In genomic region chr3:46861293-46861995, GRCh38 we compare ENCODE assay signal across 18 cellular contexts. TPM values are rescaled to one million over a fixed set of nuclear protein-coding genes. Genes with fewer than 3 reads are reported as not detected.
DNase-seq lines count a peak whose midpoint lies in the region; ATAC-seq and TF ChIP-seq lines count a peak whose summit lies in the region.
"Had no signal": no experiment of that assay in that cellular context is flagged by ENCODE, and none has a peak within 500 bp of the region (broad histone marks: within the 10 kb centered on the region; RNA-seq: fewer than 3 reads in every experiment).

No MANE protein-coding gene starts in this region.

- intact Hi-C loops in Right ventricle myocardium inferior (cut with DNase I) = no loop called here

- no peaks in the 10 kb centered on the region for H3K79me2 ChIP-seq in osteoblast (ENCODE audit: insufficient read depth, low read length)
- H3K79me2 ChIP-seq: hepatocyte had no signal

- no peak overlapping the region for H3K4me2 ChIP-seq in osteoblast (ENCODE audit: insufficient read depth, low read length)
- H3K4me2 ChIP-seq: hepatocyte had no signal

- no peaks in the 10 kb centered on the region for H4K20me1 ChIP-seq in osteoblast (ENCODE audit: insufficient read depth, low read length)

- peak; percentile 72 for DNase-seq in Right ventricle myocardium inferior (ENCODE audit: missing footprints)
- DNase-seq in right atrium auricular region (ENCODE audit: low spot score) = no peak
- DNase-seq in cardiac muscle cell (ENCODE audit: low read depth in 1 of 2, low spot score in 1 of 2) = peak in 1 of 2 donors; percentile 93
- peak; percentile 22 for DNase-seq in osteoblast (ENCODE audit: insufficient read length, low spot score, missing footprints)
- no peak for DNase-seq in NOMO-1 treated with dmso at 0.1 percent for 144 hours (lab: John Stamatoyannopoulos, UW; ENCODE audit: unreplicated experiment)
- no peak for DNase-seq in amygdala (lab: John Stamatoyannopoulos, UW)
- no peak for DNase-seq in NCI-H774 (lab: John Stamatoyannopoulos, UW)
- DNase-seq: activated CD4-positive, alpha-beta T cell treated with anti-CD3 and anti-CD28 coated beads, Interleukin-2, amount 50 U/mL, for 48 hours; activated T-cell treated with anti-CD3 and anti-CD28 coated beads, Interleukin-2, amount 50 U/mL, for 48 hours; DND-41; islet precursor cell; NCI-H1417 treated with DMSO at 0.1 percent for 48 hours; NCI-H2171 treated with DMSO at 0.1 percent for 48 hours; stimulated activated naive CD8-positive, alpha-beta T cell treated with anti-CD3 and anti-CD28 coated beads, Interleukin-15, Interleukin-2, amounts not matched to agents 100 U/mL and 50 U/mL, for 24 hours had no signal

- H3K27ac ChIP-seq in right atrium auricular region (peak overlapping the region in 1 of 2 donors; percentile 20), cardiac muscle cell (peak overlapping the region; percentile 100), osteoblast (ENCODE audit: low read depth, low read length) (no peak overlapping the region)
- H3K27ac ChIP-seq: hepatocyte had no signal

- no peaks in the 10 kb centered on the region for H3K9me3 ChIP-seq in right atrium auricular region
- H3K9me3 ChIP-seq in cardiac muscle cell (ENCODE audit: low read depth) = no peaks in the 10 kb centered on the region
- H3K9me3 ChIP-seq in osteoblast (ENCODE audit: low read depth, low read length) = no peaks in the 10 kb centered on the region

- H3K27me3 ChIP-seq in right atrium auricular region (no peaks in the 10 kb centered on the region), cardiac muscle cell (no peaks in the 10 kb centered on the region), osteoblast (ENCODE audit: insufficient read depth, low read length) (peaks cover 13% of the 10 kb centered on the region)
- H3K27me3 ChIP-seq: hepatocyte had no signal

- no peaks in the 10 kb centered on the region for H3K36me3 ChIP-seq in right atrium auricular region
- peaks cover 33% of the 10 kb centered on the region for H3K36me3 ChIP-seq in cardiac muscle cell
- no peaks in the 10 kb centered on the region for H3K36me3 ChIP-seq in osteoblast (ENCODE audit: insufficient read depth, low read length)

- H2AFZ ChIP-seq in osteoblast (ENCODE audit: low read length) = no peak overlapping the region
- H2AFZ ChIP-seq: hepatocyte had no signal

- H3K4me1 ChIP-seq in right atrium auricular region = peaks cover 0 to 28% of the 10 kb centered on the region in 2 donors
- H3K4me1 ChIP-seq in cardiac muscle cell (ENCODE audit: low read depth) = peaks cover 60% of the 10 kb centered on the region
- no peaks in the 10 kb centered on the region for H3K4me1 ChIP-seq in osteoblast (ENCODE audit: insufficient read depth, low read length)

- TF ChIP-seq CTCF in right atrium auricular region (IDR thresholded peaks at IDR 0.05) (no peak), cardiac muscle cell (IDR thresholded peaks at IDR 0.05; ENCODE audit: low read depth, low read length) (no peak), osteoblast (IDR thresholded peaks at IDR 0.05; ENCODE audit: extremely low read depth, low read depth, low read length) (no peak)

- H3K4me3 ChIP-seq in right atrium auricular region = peak overlapping the region in 1 of 2 donors; percentile 11
- peak overlapping the region; percentile 62 for H3K4me3 ChIP-seq in cardiac muscle cell
- H3K4me3 ChIP-seq in osteoblast (ENCODE audit: insufficient read depth, low read length) = no peak overlapping the region
- H3K4me3 ChIP-seq: hepatocyte had no signal

- ATAC-seq in Right ventricle myocardium inferior (peak; percentile 29), HG03095 (IDR thresholded peaks at IDR 0.05; ENCODE audit: unreplicated experiment) (no peak)
- ATAC-seq: stimulated activated naive CD8-positive, alpha-beta T cell treated with anti-CD3 and anti-CD28 coated beads, Interleukin-15, Interleukin-2, amounts not matched to agents 100 U/mL and 50 U/mL, for 24 hours had no signal

RNA-seq across cellular contexts. Expression of gene MYL3, which starts 1.8 kb away (rescaled TPM):
- total RNA-seq in Right ventricle myocardium inferior (11,437 TPM), right atrium auricular region (100 to 1,000 TPM; 208 to 223 TPM), cardiac muscle cell (2,390 and 3,091 TPM in 2 replicates), osteoblast (not detected in 2 replicates)
- 2,590 and 3,027 TPM in 2 replicates for polyA plus RNA-seq in cardiac muscle cell
- total RNA-seq: HT-29, RPMI7951 had no signal

RNA-seq across cellular contexts. Expression of gene PTH1R, which starts 16.1 kb away (rescaled TPM):
- 12.7 TPM for total RNA-seq in Right ventricle myocardium inferior
- 10 to 100 TPM in 1 of 2 donors, 1 to 10 TPM in 1; 7.2 to 10.1 TPM for total RNA-seq in right atrium auricular region
- 101 and 121 TPM in 2 replicates for total RNA-seq in cardiac muscle cell
- polyA plus RNA-seq in cardiac muscle cell = 112 and 164 TPM in 2 replicates
- 0.29 and 0.36 TPM in 2 replicates for total RNA-seq in osteoblast
- total RNA-seq: HT-29, RPMI7951 had no signal

Comparison
In these comparisons a context has a peak if more than half of its experiments do, and no peak if none do; other contexts are left out.
1. DNase-seq: peak in Right ventricle myocardium inferior (single experiment) and osteoblast (single experiment); none in right atrium auricular region (single experiment), NOMO-1 treated with dmso at 0.1 percent for 144 hours (single experiment), amygdala (0 of 56) and NCI-H774 (single experiment).
2. RNA of gene MYL3, which starts 1.8 kb away (total RNA-seq): 11,437 TPM in Right ventricle myocardium inferior (single experiment), 2,390 to 3,091 TPM in cardiac muscle cell and 208 to 223 TPM in right atrium auricular region; not detected in osteoblast; every median in the first group is over 100 times any median in the second.